Comparison of ENCODE assay signal across 2 cellular contexts in the genomic region with DNA sequence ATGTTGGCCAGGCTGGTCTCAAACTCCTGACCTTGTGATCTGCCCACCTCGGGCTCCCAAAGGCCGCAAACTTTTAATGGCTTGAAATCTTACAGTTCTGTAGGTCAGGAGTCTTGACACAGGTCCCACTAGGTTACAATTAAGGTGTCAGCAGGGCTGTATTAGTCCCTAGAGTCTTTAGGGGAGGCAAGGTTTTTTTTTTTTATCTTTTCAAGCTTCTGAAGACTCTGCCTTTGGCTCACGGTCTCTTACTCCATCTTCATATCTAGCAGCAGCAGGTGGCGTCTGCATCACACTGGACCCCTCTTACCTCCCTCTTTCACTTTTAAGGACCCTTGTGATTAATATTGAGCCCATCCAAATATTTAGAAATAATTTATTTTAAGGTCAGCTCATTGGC.
A peak's percentile ranks its signal among the peaks of the same experiment; 100 is the strongest.
TF ChIP-seq lines count a peak whose summit lies in the region.

No MANE protein-coding gene starts in this region.

TF ChIP-seq in GM23338, 12 proteins besides CTCF, POLR2A, EP300 and RAD21:
- TF ChIP-seq POLR2AphosphoS5 (IDR thresholded peaks at IDR 0.05; ENCODE audit: low read depth) (0 out of 2 replicates have a peak, but pooled peaks have one; percentile 14), JUNB (IDR thresholded peaks at IDR 0.05; ENCODE audit: unreplicated experiment) (no peak), EZH2 (IDR thresholded peaks at IDR 0.05; ENCODE audit: low read depth, unreplicated experiment) (no peak)

TF ChIP-seq in K562, 482 proteins besides CTCF, POLR2A, EP300 and RAD21:
- no peak for TF ChIP-seq SOX6 (IDR thresholded peaks at IDR 0.05)
- TF ChIP-seq, protein P1, sequence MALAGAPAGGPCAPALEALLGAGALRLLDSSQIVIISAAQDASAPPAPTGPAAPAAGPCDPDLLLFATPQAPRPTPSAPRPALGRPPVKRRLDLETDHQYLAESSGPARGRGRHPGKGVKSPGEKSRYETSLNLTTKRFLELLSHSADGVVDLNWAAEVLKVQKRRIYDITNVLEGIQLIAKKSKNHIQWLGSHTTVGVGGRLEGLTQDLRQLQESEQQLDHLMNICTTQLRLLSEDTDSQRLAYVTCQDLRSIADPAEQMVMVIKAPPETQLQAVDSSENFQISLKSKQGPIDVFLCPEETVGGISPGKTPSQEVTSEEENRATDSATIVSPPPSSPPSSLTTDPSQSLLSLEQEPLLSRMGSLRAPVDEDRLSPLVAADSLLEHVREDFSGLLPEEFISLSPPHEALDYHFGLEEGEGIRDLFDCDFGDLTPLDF (CRISPR knock-in tag; IDR thresholded peaks at IDR 0.05), result peak; percentile 23; the same call in 1 of the 2 replicates
TF ChIP-seq in K562: peak in this region for 1.
